In genomic region chr2:178530625-178531142, GRCh38 we compare ENCODE assay signal across 1 cellular context.
TF ChIP-seq lines count a peak whose summit lies in the region.

No MANE protein-coding gene starts in this region.

TF ChIP-seq in GM12878, 131 proteins besides CTCF, POLR2A, EP300 and RAD21 (continued from another document and continues in another):
- TF ChIP-seq RBBP5 (conservative IDR thresholded peaks at IDR 0.05) (no peak), SRF (IDR thresholded peaks at IDR 0.05; ENCODE audit: low read depth in 2 of 2, low read length in 2 of 2) (no peak), SMC3 (IDR thresholded peaks at IDR 0.05; ENCODE audit: borderline replicate concordance, low read length) (no peak), ZNF384 (IDR thresholded peaks at IDR 0.05; ENCODE audit: borderline replicate concordance, low read depth, low read length) (0 out of 2 replicates have a peak, but pooled peaks have one; percentile 26), ZNF274 (IDR thresholded peaks at IDR 0.05; ENCODE audit: insufficient read depth, insufficient read length) (no peak), ZNF687 (IDR thresholded peaks at IDR 0.05) (no peak; the same call in 1 of the 2 replicates), CHD4 (IDR thresholded peaks at IDR 0.05) (no peak), IRF3 (IDR thresholded peaks at IDR 0.05) (no peak), ZBTB33 (IDR thresholded peaks at IDR 0.05) (no peak), NRF1 (conservative IDR thresholded peaks at IDR 0.05; ENCODE audit: low read depth, low read length) (no peak), ZBED1 (IDR thresholded peaks at IDR 0.05; ENCODE audit: borderline replicate concordance) (peak; percentile 87), JUNB (IDR thresholded peaks at IDR 0.05) (peak; percentile 84), SIN3A (IDR thresholded peaks at IDR 0.05; ENCODE audit: low read depth, low read length) (peak; percentile 74; the same call in 1 of the 2 replicates), EED (IDR thresholded peaks at IDR 0.05; ENCODE audit: low read depth) (peak; percentile 93), ATF7 (IDR thresholded peaks at IDR 0.05; ENCODE audit: low read depth) (peak; percentile 98), POU2F2 (IDR thresholded peaks at IDR 0.05; ENCODE audit: borderline replicate concordance, low read depth, low read length) (peak; percentile 90; the same call in 2 of the 3 replicates), ZNF24 (IDR thresholded peaks at IDR 0.05) (peak; percentile 57; the same call in 1 of the 2 replicates), NFIC (IDR thresholded peaks at IDR 0.05; ENCODE audit: low read depth, low read length) (peak; percentile 91), BRCA1 (IDR thresholded peaks at IDR 0.05; ENCODE audit: low read depth, low read length) (no peak), SP1 (IDR thresholded peaks at IDR 0.05; ENCODE audit: low read depth, low read length) (peak; percentile 31), IKZF1 (conservative IDR thresholded peaks at IDR 0.05) (peak; percentile 93), TCF7 (IDR thresholded peaks at IDR 0.05; ENCODE audit: borderline replicate concordance) (peak; percentile 46; the same call in 1 of the 2 replicates), HDAC6 (IDR thresholded peaks at IDR 0.05; ENCODE audit: unreplicated experiment) (no peak), USF1 (IDR thresholded peaks at IDR 0.05; ENCODE audit: borderline replicate concordance, extremely low read length, insufficient read depth, low read depth, low read length) (no peak), HDGF (IDR thresholded peaks at IDR 0.05) (peak; percentile 53; the same call in 1 of the 2 replicates), CUX1 (IDR thresholded peaks at IDR 0.05; ENCODE audit: insufficient replicate concordance, low read depth, low read length) (peak; percentile 96), ATF3 (IDR thresholded peaks at IDR 0.05; ENCODE audit: borderline replicate concordance, extremely low read depth, low read depth, low read length) (no peak), ZSCAN29 (IDR thresholded peaks at IDR 0.05) (peak; percentile 71; the same call in 1 of the 2 replicates), PKNOX1 (IDR thresholded peaks at IDR 0.05) (no peak), E2F8 (IDR thresholded peaks at IDR 0.05; ENCODE audit: low read depth, partially characterized antibody) (peak; percentile 62), TAF1 (IDR thresholded peaks at IDR 0.05; ENCODE audit: borderline replicate concordance, low read depth, low read length) (0 out of 2 replicates have a peak, but pooled peaks have one; percentile 38), CBFB (IDR thresholded peaks at IDR 0.05; ENCODE audit: low read depth) (peak; percentile 92), IRF4 (IDR thresholded peaks at IDR 0.05; ENCODE audit: low read depth, low read length) (peak; percentile 87), CBX5 (IDR thresholded peaks at IDR 0.05; ENCODE audit: low read depth) (peak; percentile 86), CHD1 (IDR thresholded peaks at IDR 0.05; ENCODE audit: low read depth, low read length) (no peak), GATAD2B (conservative IDR thresholded peaks at IDR 0.05; ENCODE audit: low read depth) (peak; percentile 90), RAD51 (IDR thresholded peaks at IDR 0.05) (peak; percentile 81), ZNF592 (IDR thresholded peaks at IDR 0.05) (no peak), RUNX3 (IDR thresholded peaks at IDR 0.05; ENCODE audit: low read length) (peak; percentile 93)
